1 cellular context compared by ENCODE assay signal in genomic region chr7:75804004-75804403, GRCh38.
TF ChIP-seq lines count a peak whose summit lies in the region.

No MANE protein-coding gene starts in this region.

TF ChIP-seq in K562, 482 proteins besides CTCF, POLR2A, EP300 and RAD21 (continued from another document):
- TF ChIP-seq ZNF449 (CRISPR knock-in tag; IDR thresholded peaks at IDR 0.05) = no peak
- no peak for TF ChIP-seq TCF7 (IDR thresholded peaks at IDR 0.05; ENCODE audit: borderline replicate concordance)
- no peak for TF ChIP-seq ZNF347 (CRISPR knock-in tag; IDR thresholded peaks at IDR 0.05; ENCODE audit: low read depth)
- no peak for TF ChIP-seq CHD7 (IDR thresholded peaks at IDR 0.05; ENCODE audit: low read depth, low read length)
- TF ChIP-seq FOXK2 (conservative IDR thresholded peaks at IDR 0.05 in 1 of 2, IDR thresholded peaks at IDR 0.05 in 1 of 2; ENCODE audit: low read depth in 2 of 2) = peak; percentile 35; a peak in 2 of 4 replicates
- TF ChIP-seq ZNF324 (CRISPR knock-in tag; IDR thresholded peaks at IDR 0.05) = no peak
- TF ChIP-seq XRCC3 (IDR thresholded peaks at IDR 0.05) = no peak
- TF ChIP-seq ZKSCAN3 (CRISPR knock-in tag; IDR thresholded peaks at IDR 0.05) = no peak
- TF ChIP-seq ZNF445 (CRISPR knock-in tag; IDR thresholded peaks at IDR 0.05; ENCODE audit: low read depth) = no peak
- no peak for TF ChIP-seq TCF15 (CRISPR knock-in tag; IDR thresholded peaks at IDR 0.05)
- no peak for TF ChIP-seq FIP1L1 (IDR thresholded peaks at IDR 0.05; ENCODE audit: low read depth, low read length, poor library complexity, severe bottlenecking)
- no peak for TF ChIP-seq MTA1 (IDR thresholded peaks at IDR 0.05; ENCODE audit: borderline replicate concordance)
- peak; percentile 91 for TF ChIP-seq L3MBTL2 (IDR thresholded peaks at IDR 0.05)
